In the genomic region with DNA sequence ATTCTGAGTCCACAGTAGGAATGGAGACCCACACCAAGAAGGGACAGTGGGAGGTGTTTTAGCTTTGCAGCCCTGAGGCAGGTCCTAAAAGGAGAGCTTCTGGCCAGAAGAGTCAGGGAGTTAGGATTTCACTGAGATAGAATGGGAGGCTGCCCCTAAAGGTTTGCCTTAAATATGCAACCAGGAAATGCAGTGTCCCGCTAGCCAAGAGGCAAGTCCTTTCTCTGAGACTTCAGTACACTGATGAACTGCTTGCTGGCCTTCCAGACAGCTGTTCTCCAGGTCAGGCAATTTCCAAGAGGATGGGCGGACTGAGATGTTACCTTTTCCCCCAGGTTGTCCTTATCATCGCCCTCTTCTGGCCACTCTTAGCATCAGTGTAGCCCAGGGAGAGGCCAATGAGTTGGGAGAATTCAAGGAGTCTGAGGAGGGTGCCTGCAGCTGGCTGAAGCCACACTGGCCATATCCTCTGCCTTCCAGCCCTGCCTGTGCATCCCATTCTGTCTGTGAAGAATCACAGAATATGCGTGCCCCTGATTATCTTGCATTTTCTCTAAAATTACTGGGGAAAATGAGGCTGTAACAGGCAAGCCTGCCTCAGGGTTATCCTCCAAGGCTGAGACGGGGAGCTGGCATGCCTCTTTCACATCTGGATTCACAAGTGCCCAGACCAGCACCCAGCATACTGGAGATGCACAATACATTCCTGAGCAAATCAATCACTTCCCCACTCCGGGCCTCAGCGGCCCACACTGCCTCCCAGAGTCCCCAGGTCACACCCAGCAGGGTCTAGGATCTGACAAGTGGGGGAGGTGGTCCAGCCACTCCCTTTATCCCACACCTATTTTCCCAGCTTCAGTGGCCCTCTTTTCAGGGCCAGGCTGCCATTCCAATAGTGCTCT, we compare ENCODE assay signal across 8 cellular contexts. TPM values are rescaled to one million over a fixed set of nuclear protein-coding genes. Genes with fewer than 3 reads are reported as not detected.
DNase-seq lines count a peak whose midpoint lies in the region; ATAC-seq, FAIRE-seq and TF ChIP-seq lines count a peak whose summit lies in the region.

No MANE protein-coding gene starts in this region.

- no peaks in the 10 kb centered on the region for H3K36me3 Mint-ChIP-seq in naive B cell

- peak overlapping the region in 7 of 8 donors; percentile 9 to 91 (median 86) for H3K4me3 Mint-ChIP-seq in naive B cell

- DNase-seq in COLO668 (lab: John Stamatoyannopoulos, UW; ENCODE audit: unreplicated experiment) (peak; percentile 39), GM12891 (ENCODE audit: insufficient read length, low spot score) (no peak), dorsolateral prefrontal cortex (peak in 3 of 10 donors; percentile 15 to 36 (median 26)), naive B cell (peak; percentile 4)

- H3K27me3 Mint-ChIP-seq in naive B cell, result peaks cover 8 to 30% (median 17%) of the 10 kb centered on the region in 3 donors

- H2AFZ ChIP-seq in OCI-LY3 (ENCODE audit: low read depth, low read length), result no peak overlapping the region

- H3K9me3 Mint-ChIP-seq in naive B cell, result no peaks in the 10 kb centered on the region

- no peak for TF ChIP-seq POLR2A in GM12891 (IDR thresholded peaks at IDR 0.05; ENCODE audit: low read depth, low read length)

- no peak overlapping the region for H3K27ac Mint-ChIP-seq in naive B cell

- H4K20me1 ChIP-seq in OCI-LY3 (ENCODE audit: insufficient read depth, low read length), result peaks cover 11% of the 10 kb centered on the region; the same call in 1 of the 2 replicates

- H3K36me3 ChIP-seq in OCI-LY3 (replicated peaks; ENCODE audit: low read depth, low read length), result no peaks in the 10 kb centered on the region

- no peak overlapping the region for H3K4me3 ChIP-seq in OCI-LY3 (ENCODE audit: low read length)
- H3K4me3 ChIP-seq in dorsolateral prefrontal cortex, result peak overlapping the region in 1 of 59 donors; percentile 75

- no peak for ATAC-seq in naive B cell (ENCODE audit: low read depth in 2 of 2)
- no peak for ATAC-seq in HG02973 (IDR thresholded peaks at IDR 0.05; ENCODE audit: unreplicated experiment)
- no peak for ATAC-seq in HG02798 (IDR thresholded peaks at IDR 0.05; ENCODE audit: poor library complexity, unreplicated experiment)
- ATAC-seq in HG03457 (IDR thresholded peaks at IDR 0.05; ENCODE audit: unreplicated experiment), result no peak

- no peaks in the 10 kb centered on the region for H3K9me3 ChIP-seq in OCI-LY3 (ENCODE audit: insufficient read depth, low read length)

- no peak overlapping the region for H3K9ac ChIP-seq in OCI-LY3 (ENCODE audit: low read length)

- H3K4me1 ChIP-seq in OCI-LY3 (ENCODE audit: low read length), result peaks cover 12% of the 10 kb centered on the region

- peaks cover 19 to 36% (median 21%) of the 10 kb centered on the region in 3 donors for H3K4me1 Mint-ChIP-seq in naive B cell

- peak; percentile 69 for TF ChIP-seq CTCF in OCI-LY3 (IDR thresholded peaks at IDR 0.05; ENCODE audit: low read depth, low read length)
- peak in 52 of 56 donors; percentile 19 to 61 (median 46) for TF ChIP-seq CTCF in dorsolateral prefrontal cortex (IDR thresholded peaks at IDR 0.05 in 54 of 56, conservative IDR thresholded peaks at IDR 0.05 in 2 of 56; ENCODE audit: low read depth in 1 of 56, partially characterized antibody in 56 of 56)

- no peak overlapping the region for H3K4me2 ChIP-seq in OCI-LY3 (ENCODE audit: low read length)

- H3K79me2 ChIP-seq in OCI-LY3 (ENCODE audit: low read length), result no peaks in the 10 kb centered on the region

- peak; percentile 78 for FAIRE-seq in GM12891 (lab: Jason Lieb, UNC)

- H3K27ac ChIP-seq in OCI-LY3 (ENCODE audit: low read length), result no peak overlapping the region
- peak overlapping the region in 1 of 59 donors; percentile 44 for H3K27ac ChIP-seq in dorsolateral prefrontal cortex

- intact Hi-C loops in dorsolateral prefrontal cortex (cut with DNase I), result loop anchor here (5.0 to 10.0 kb wide), 4 partner anchors 46 to 174 kb away; a partner anchor contains a TSS

- H3K27me3 ChIP-seq in OCI-LY3 (ENCODE audit: low read depth, low read length), result peaks cover 32% of the 10 kb centered on the region
- H3K27me3 ChIP-seq in dorsolateral prefrontal cortex, result no peaks in the 10 kb centered on the region

TF ChIP-seq in GM12891, 5 proteins besides CTCF, POLR2A, EP300 and RAD21:
- no peak for TF ChIP-seq POLR2AphosphoS5 (IDR thresholded peaks at IDR 0.05; ENCODE audit: low read depth, low read length)
- TF ChIP-seq PAX5 (IDR thresholded peaks at IDR 0.05; ENCODE audit: insufficient read depth, low read length, severe bottlenecking), result no peak

RNA-seq across cellular contexts. Expression of a gene that starts 2.4 kb away (rescaled TPM):
- 0.89 TPM for polyA plus RNA-seq in GM12891 (2012; ENCODE audit: low read depth, missing spikeins)
- total RNA-seq in dorsolateral prefrontal cortex, result 10 to 100 TPM in 1 of 120 experiments, 1 to 10 TPM in 119; 1.8 to 14.6 (median 4.2) TPM
- polyA plus RNA-seq in naive B cell (ENCODE audit: low read depth in 6 of 6), result under 1 TPM in 4 of 6 donors, not detected in 2; 0.03 to 0.77 (median 0.32) TPM
